ENCODE assay signal across 8 cellular contexts in genomic region chrX:9466115-9466495, GRCh38. TPM values are rescaled to one million over a fixed set of nuclear protein-coding genes. Genes with fewer than 3 reads are reported as not detected.
DNase-seq lines count a peak whose midpoint lies in the region; FAIRE-seq and TF ChIP-seq lines count a peak whose summit lies in the region.

No MANE protein-coding gene starts in this region.

- no peak for FAIRE-seq in keratinocyte (lab: Jason Lieb, UNC)

- H3K36me3 ChIP-seq in keratinocyte (ENCODE audit: control insufficient read depth in 2 of 2, extremely low read depth in 1 of 2, insufficient read depth in 2 of 2, low read length in 2 of 2), result no peaks in the 10 kb centered on the region

- H3K4me3 ChIP-seq in keratinocyte (ENCODE audit: control insufficient read depth in 2 of 3, extremely low read depth in 1 of 3, insufficient read depth in 2 of 3, low read depth in 1 of 3, low read length in 3 of 3), result peak overlapping the region in 2 of 3 experiments; percentile 22 to 47

- TF ChIP-seq CTCF in brain (conservative IDR thresholded peaks at IDR 0.05), result no peak
- no peak for TF ChIP-seq CTCF in keratinocyte (optimal IDR thresholded peaks at IDR 0.05 in 1 of 3, IDR thresholded peaks at IDR 0.05 in 1 of 3, conservative IDR thresholded peaks at IDR 0.05 in 1 of 3; ENCODE audit: extremely low read depth in 1 of 3, insufficient read depth in 2 of 3, low read length in 3 of 3)

- no peaks in the 10 kb centered on the region for H3K27me3 Mint-ChIP-seq in brain

- peaks cover 37% of the 10 kb centered on the region for H3K36me3 Mint-ChIP-seq in brain

- H3K9me3 Mint-ChIP-seq in brain, result peaks cover 0 to 7% (median 3%) of the 10 kb centered on the region in 5 experiments

- H3K4me1 Mint-ChIP-seq in brain, result peaks cover 78% of the 10 kb centered on the region

- H2AFZ ChIP-seq in keratinocyte (ENCODE audit: control insufficient read depth, low read length), result no peak overlapping the region

- H3K4me3 Mint-ChIP-seq in brain, result peak overlapping the region; percentile 86 to 96 (median 93)

- no peaks in the 10 kb centered on the region for H3K79me2 ChIP-seq in keratinocyte (ENCODE audit: control insufficient read depth, insufficient read depth, low read length)

- no peaks in the 10 kb centered on the region for H4K20me1 ChIP-seq in keratinocyte (ENCODE audit: control insufficient read depth, extremely low read depth, insufficient read depth, low read length)

- peaks cover 9% of the 10 kb centered on the region for H3K4me1 ChIP-seq in keratinocyte (ENCODE audit: control insufficient read depth, extremely low read depth, insufficient read depth, low read length)

- H3K27ac ChIP-seq in keratinocyte (ENCODE audit: control insufficient read depth, insufficient read depth, low read length), result no peak overlapping the region

- H3K4me2 ChIP-seq in keratinocyte (ENCODE audit: control insufficient read depth, extremely low read depth, insufficient read depth, low read depth, low read length), result peak overlapping the region; percentile 58

- dilution Hi-C loops in keratinocyte (cut with MboI; ENCODE audit: extremely low pct_ligation_motif_present, low sequenced_read_pairs), result no loop called here

- peak overlapping the region; percentile 60 to 93 (median 72) for H3K27ac Mint-ChIP-seq in brain

- peak overlapping the region; percentile 56 for H3K9ac ChIP-seq in keratinocyte (ENCODE audit: control insufficient read depth, extremely low read depth, insufficient read depth, low read length)

- H3K27me3 ChIP-seq in keratinocyte (ENCODE audit: control insufficient read depth, extremely low read depth, insufficient read depth, low read length), result peaks cover 15% of the 10 kb centered on the region

- H3K9me3 ChIP-seq in keratinocyte (ENCODE audit: control insufficient read depth, low read depth, low read length), result no peaks in the 10 kb centered on the region

- H3K9me1 ChIP-seq in keratinocyte (ENCODE audit: control insufficient read depth, extremely low read depth, insufficient read depth, low read length), result no peaks in the 10 kb centered on the region

- DNase-seq in NOMO-1 treated with DMSO at 0.1 percent for 48 hours (lab: John Stamatoyannopoulos, UW; ENCODE audit: unreplicated experiment) (peak; percentile 18), NOMO-1 treated with dmso at 0.1 percent for 144 hours (lab: John Stamatoyannopoulos, UW; ENCODE audit: unreplicated experiment) (no peak), NCI-H69 (lab: John Stamatoyannopoulos, UW) (peak; percentile 58), keratinocyte (ENCODE audit: low read depth, low spot score) (no peak), dedifferentiated amniotic fluid mesenchymal stem cell (ENCODE audit: extremely low spot score) (no peak), NCI-H510A (lab: John Stamatoyannopoulos, UW) (no peak)
- peak; percentile 21 for DNase-seq in stimulated activated CD4-positive, alpha-beta T cell treated with anti-CD3 and anti-CD28 coated beads, Interleukin-1b, Interleukin-23, amount 100 ng/mL, for 48 hours

RNA-seq across cellular contexts. Expression of gene TBL1X, which starts 1.2 kb away (rescaled TPM):
- polyA plus RNA-seq in brain (ENCODE audit: insufficient read depth, low read depth, low replicate concordance) (36.3 TPM), keratinocyte (1.4 to 3.3 TPM (median 2.2 TPM) in 3 replicates)
- polyA plus RNA-seq in keratinocyte (2011; ENCODE audit: low read depth), result 3.2 TPM
- 3.2 and 3.7 TPM in 2 replicates for polyA plus RNA-seq in keratinocyte (2011; cell fraction: cytosol; rRNA removed)
- polyA plus RNA-seq in keratinocyte (2011; cell fraction: nucleus; rRNA removed), result 3.6 and 3.9 TPM in 2 replicates
- 3.7 and 4.7 TPM in 2 replicates for polyA plus RNA-seq in keratinocyte (2012; ENCODE audit: low replicate concordance)
- 6.2 to 19.0 TPM (median 12.5 TPM) in 3 replicates for polyA minus RNA-seq in keratinocyte
- polyA minus RNA-seq in keratinocyte (2011; cell fraction: cytosol; rRNA and poly(A)+ RNA removed), result 7.5 TPM
- 3.1 and 8.6 TPM in 2 replicates for polyA minus RNA-seq in keratinocyte (2011; cell fraction: nucleus; rRNA and poly(A)+ RNA removed)

Comparison
In these comparisons a context has a peak if more than half of its experiments do, and no peak if none do; other contexts are left out.
1. DNase-seq: peak in NOMO-1 treated with DMSO at 0.1 percent for 48 hours (single experiment), NCI-H69 (single experiment) and stimulated activated CD4-positive, alpha-beta T cell treated with anti-CD3 and anti-CD28 coated beads, Interleukin-1b, Interleukin-23, amount 100 ng/mL, for 48 hours (single experiment); none in NOMO-1 treated with dmso at 0.1 percent for 144 hours (single experiment), keratinocyte (single experiment), dedifferentiated amniotic fluid mesenchymal stem cell (single experiment) and NCI-H510A (single experiment).